ENCODE assay signal across 23 cellular contexts in genomic region chr5:65893749-65894430, GRCh38.
"Had no signal": no experiment of that assay in that cellular context is flagged by ENCODE, and none has a peak within 500 bp of the region (broad histone marks: within the 10 kb centered on the region; RNA-seq: fewer than 3 reads in every experiment).

No MANE protein-coding gene starts in this region.

- H3K27me3 Mint-ChIP-seq: activated naive CD8-positive, alpha-beta T cell treated with anti-CD3 and anti-CD28 coated beads, Interleukin-2, amount 50 U/mL, for 24 hours had no signal

- H3K4me1 ChIP-seq: ascending aorta, body of pancreas had no signal

- DNase-seq: activated CD4-positive, alpha-beta T cell treated with anti-CD3 and anti-CD28 coated beads for 4 hours; activated CD4-positive, alpha-beta T cell treated with anti-CD3 and anti-CD28 coated beads, Interleukin-2, amount 50 U/mL, for 4 hours; activated CD8-positive, alpha-beta memory T cell treated with anti-CD3 and anti-CD28 coated beads, Interleukin-2, amount 50 U/mL, for 48 hours; activated CD8-positive, alpha-beta T cell treated with anti-CD3 and anti-CD28 coated beads, Interleukin-2, amount 10 ng/mL, durations not matched to agents 7 days and 5 days; activated naive CD8-positive, alpha-beta T cell treated with anti-CD3 and anti-CD28 coated beads, Interleukin-2, amount 50 U/mL, for 24 hours; activated T-cell treated with anti-CD3 and anti-CD28 coated beads, Interleukin-2, amount 50 U/mL, for 1 hour; amniotic stem cell; body of pancreas; central memory CD4-positive, alpha-beta T cell; MG63; MV-4-11; NCI-H1105; NCI-H1436; NCI-H1694 treated with DMSO at 0.1 percent for 48 hours; NCI-H2029 treated with DMSO at 0.1 percent for 48 hours; NCI-H345; NCI-H510A; NCI-H69; PC-3; SHP77 had no signal

- H3K4me3 Mint-ChIP-seq: activated CD8-positive, alpha-beta T cell treated with anti-CD3 and anti-CD28 coated beads, Interleukin-2, amount 10 ng/mL, durations not matched to agents 7 days and 5 days; activated naive CD8-positive, alpha-beta T cell treated with anti-CD3 and anti-CD28 coated beads, Interleukin-2, amount 50 U/mL, for 24 hours had no signal

- H3K36me3 ChIP-seq: ascending aorta, MG63 had no signal

- H3K9me3 Mint-ChIP-seq: activated naive CD4-positive, alpha-beta T cell treated with anti-CD3 and anti-CD28 coated beads, Interleukin-2, amount 50 U/mL, for 72 hours; activated naive CD8-positive, alpha-beta T cell treated with anti-CD3 and anti-CD28 coated beads, Interleukin-2, amount 50 U/mL, for 24 hours had no signal

- H3K4me3 ChIP-seq: ascending aorta, body of pancreas, MG63 had no signal

- H3K27me3 ChIP-seq: ascending aorta, body of pancreas, MG63 had no signal

- ATAC-seq: activated CD8-positive, alpha-beta T cell treated with anti-CD3 and anti-CD28 coated beads, Interleukin-2, amount 10 ng/mL, durations not matched to agents 7 days and 5 days; activated naive CD4-positive, alpha-beta T cell treated with anti-CD3 and anti-CD28 coated beads, Interleukin-2, amount 50 U/mL, for 72 hours; activated naive CD8-positive, alpha-beta T cell treated with anti-CD3 and anti-CD28 coated beads, Interleukin-2, amount 50 U/mL, for 24 hours; body of pancreas; PC-3 had no signal

- H3K36me3 Mint-ChIP-seq: activated naive CD4-positive, alpha-beta T cell treated with anti-CD3 and anti-CD28 coated beads, Interleukin-2, amount 50 U/mL, for 72 hours had no signal

- H3K9me3 ChIP-seq: ascending aorta, body of pancreas, MG63 had no signal

- H3K4me1 Mint-ChIP-seq: activated naive CD8-positive, alpha-beta T cell treated with anti-CD3 and anti-CD28 coated beads, Interleukin-2, amount 50 U/mL, for 24 hours had no signal

- H3K27ac ChIP-seq: ascending aorta, body of pancreas, VCaP had no signal

- H3K27ac Mint-ChIP-seq: activated CD8-positive, alpha-beta T cell treated with anti-CD3 and anti-CD28 coated beads, Interleukin-2, amount 10 ng/mL, durations not matched to agents 7 days and 5 days; activated naive CD4-positive, alpha-beta T cell treated with anti-CD3 and anti-CD28 coated beads, Interleukin-2, amount 50 U/mL, for 72 hours; activated naive CD8-positive, alpha-beta T cell treated with anti-CD3 and anti-CD28 coated beads, Interleukin-2, amount 50 U/mL, for 24 hours had no signal
